In genomic region chr2:189581354-189582139, GRCh38 we compare ENCODE assay signal across 8 cellular contexts. TPM values are rescaled to one million over a fixed set of nuclear protein-coding genes. Genes with fewer than 3 reads are reported as not detected.
DNase-seq lines count a peak whose midpoint lies in the region; ATAC-seq and TF ChIP-seq lines count a peak whose summit lies in the region.

No MANE protein-coding gene starts in this region.

- no peak overlapping the region for H3K23ac ChIP-seq in H9 (ENCODE audit: insufficient read length, low read depth, low read length)

- TF ChIP-seq CTCF in BE2C (IDR thresholded peaks at IDR 0.05; ENCODE audit: low read depth, low read length) (no peak), H9 (conservative IDR thresholded peaks at IDR 0.05) (no peak; the same call in 2 of the 3 replicates), gastroesophageal sphincter (IDR thresholded peaks at IDR 0.05) (no peak), osteoblast (IDR thresholded peaks at IDR 0.05; ENCODE audit: extremely low read depth, low read depth, low read length) (no peak)

- H2BK20ac ChIP-seq in H9 (ENCODE audit: low read depth, low read length, poor library complexity, severe bottlenecking): no peak overlapping the region

- H2AFZ ChIP-seq in H9 (ENCODE audit: low read length): no peak overlapping the region
- peak overlapping the region; percentile 92 for H2AFZ ChIP-seq in osteoblast (ENCODE audit: low read length)

- H3K4ac ChIP-seq in H9 (ENCODE audit: low read depth, low read length): no peak overlapping the region

- H3T11ph ChIP-seq in H9 (ENCODE audit: low read length): no peak overlapping the region

- H3K4me3 ChIP-seq in BE2C (ENCODE audit: low read depth, low read length) (peak overlapping the region; percentile 69), gastroesophageal sphincter (peak overlapping the region; percentile 66 to 89), osteoblast (ENCODE audit: insufficient read depth, low read length) (peak overlapping the region; percentile 70)

- peaks cover 98% of the 10 kb centered on the region for H3K27me3 Mint-ChIP-seq in H9 (ENCODE audit: low read depth)
- peaks cover 4% of the 10 kb centered on the region for H3K27me3 Mint-ChIP-seq in activated CD4-positive, alpha-beta memory T cell treated with anti-CD3 and anti-CD28 coated beads for 36 hours

- no CpG with 5 or more reads among the region's 22 CpGs for WGBS in H9 (ENCODE audit: extremely low coverage, insufficient read length, low lambda C conversion rate)
- 27 to 35% methylated on average over 13 to 14 of the region's 22 CpGs for WGBS in gastroesophageal sphincter (ENCODE audit: low coverage in 1 of 2), 2 donors

- no peaks in the 10 kb centered on the region for H3K9me3 ChIP-seq in BE2C
- no peaks in the 10 kb centered on the region for H3K9me3 ChIP-seq in H9 (ENCODE audit: control insufficient read depth, low read depth, low read length)
- H3K9me3 ChIP-seq in gastroesophageal sphincter: no peaks in the 10 kb centered on the region
- H3K9me3 ChIP-seq in osteoblast (ENCODE audit: low read depth, low read length): no peaks in the 10 kb centered on the region

- H3K23me2 ChIP-seq in H9 (ENCODE audit: insufficient read length, low read depth, low read length, poor library complexity, severe bottlenecking): no peaks in the 10 kb centered on the region

- H3K27ac Mint-ChIP-seq in H9: no peak overlapping the region
- peak overlapping the region; percentile 39 for H3K27ac Mint-ChIP-seq in activated CD4-positive, alpha-beta memory T cell treated with anti-CD3 and anti-CD28 coated beads for 36 hours

- no peak for TF ChIP-seq POLR2A in gastroesophageal sphincter (IDR thresholded peaks at IDR 0.05)

- peaks cover 18 to 20% of the 10 kb centered on the region in 2 experiments for H3K4me1 Mint-ChIP-seq in H9
- H3K4me1 Mint-ChIP-seq in activated CD4-positive, alpha-beta memory T cell treated with anti-CD3 and anti-CD28 coated beads for 36 hours (ENCODE audit: low read depth): peaks cover 36% of the 10 kb centered on the region

- no peak overlapping the region for H3K14ac ChIP-seq in H9 (ENCODE audit: insufficient read depth, low read length)

- peak overlapping the region; percentile 59 to 78 for H3K4me3 Mint-ChIP-seq in H9
- peak overlapping the region; percentile 83 for H3K4me3 Mint-ChIP-seq in activated CD4-positive, alpha-beta memory T cell treated with anti-CD3 and anti-CD28 coated beads for 36 hours

- H2BK15ac ChIP-seq in H9 (ENCODE audit: low read depth, low read length): no peak overlapping the region

- H3K27ac ChIP-seq in H9 (ENCODE audit: insufficient read length, low read depth, low read length) (no peak overlapping the region), gastroesophageal sphincter (peak overlapping the region; percentile 68 to 92 (median 89)), osteoblast (ENCODE audit: low read depth, low read length) (no peak overlapping the region)

- H2BK5ac ChIP-seq in H9 (ENCODE audit: insufficient read length, low read length): no peak overlapping the region

- TF ChIP-seq EP300 in gastroesophageal sphincter (IDR thresholded peaks at IDR 0.05): no peak

- no peak overlapping the region for H4K5ac ChIP-seq in H9 (ENCODE audit: insufficient read length, low read depth, low read length)

- peak; percentile 16 for ATAC-seq in gastroesophageal sphincter

- H3K79me1 ChIP-seq in H9 (ENCODE audit: insufficient read depth, low read depth, low read length, poor library complexity, severe bottlenecking): no peaks in the 10 kb centered on the region

- peak overlapping the region; percentile 44 for H3K4me2 ChIP-seq in H9 (ENCODE audit: insufficient read depth, insufficient read length, low read length)
- peak overlapping the region; percentile 82 for H3K4me2 ChIP-seq in osteoblast (ENCODE audit: insufficient read depth, low read length)

- H3K36me3 Mint-ChIP-seq in H9 (ENCODE audit: insufficient read depth in 1 of 3, low read depth in 3 of 3): no peaks in the 10 kb centered on the region
- no peaks in the 10 kb centered on the region for H3K36me3 Mint-ChIP-seq in activated CD4-positive, alpha-beta memory T cell treated with anti-CD3 and anti-CD28 coated beads for 36 hours

- DNase-seq in BE2C (no peak), H9 (peak; percentile 66), osteoblast (ENCODE audit: insufficient read length, low spot score, missing footprints) (peak; percentile 56), NCI-H526 treated with DMSO at 0.1 percent for 48 hours (lab: John Stamatoyannopoulos, UW) (no peak), dermis blood vessel endothelial cell (no peak), cerebellar nuclear complex (lab: John Stamatoyannopoulos, UW) (no peak)
- peak; percentile 26 for DNase-seq in activated CD4-positive, alpha-beta memory T cell treated with anti-CD3 and anti-CD28 coated beads for 36 hours

- H3K4me1 ChIP-seq in BE2C (no peaks in the 10 kb centered on the region), H9 (ENCODE audit: insufficient read depth, low read length) (no peaks in the 10 kb centered on the region), gastroesophageal sphincter (peaks cover 0 to 48% (median 14%) of the 10 kb centered on the region in 3 donors), osteoblast (ENCODE audit: insufficient read depth, low read length) (peaks cover 8% of the 10 kb centered on the region)

- H3K56ac ChIP-seq in H9 (ENCODE audit: insufficient read length, low read depth, low read length): no peak overlapping the region

- H3K9ac ChIP-seq in H9 (ENCODE audit: extremely low read depth, insufficient read length, low read length): no peak overlapping the region

- H4K91ac ChIP-seq in H9 (ENCODE audit: insufficient read length, low read depth, low read length): no peak overlapping the region

- H4K20me1 ChIP-seq in H9 (ENCODE audit: control insufficient read depth, insufficient read depth, insufficient read length) (no peaks in the 10 kb centered on the region), osteoblast (ENCODE audit: insufficient read depth, low read length) (no peaks in the 10 kb centered on the region)

- no peaks in the 10 kb centered on the region for H3K36me3 ChIP-seq in BE2C
- no peaks in the 10 kb centered on the region for H3K36me3 ChIP-seq in gastroesophageal sphincter
- no peaks in the 10 kb centered on the region for H3K36me3 ChIP-seq in osteoblast (ENCODE audit: insufficient read depth, low read length)

- CTCF ChIA-PET in activated CD4-positive, alpha-beta memory T cell treated with anti-CD3 and anti-CD28 coated beads for 36 hours (lab: Charles Lee): interaction anchor here (1.0 to 1.6 kb wide), 2 partner anchors 51 to 81 kb away, joined by 4 to 5 read pairs; no protein-coding TSS in a partner anchor

- no peaks in the 10 kb centered on the region for H3K27me3 ChIP-seq in BE2C
- H3K27me3 ChIP-seq in H9 (ENCODE audit: insufficient read depth, low read length): peaks cover 57% of the 10 kb centered on the region
- H3K27me3 ChIP-seq in gastroesophageal sphincter: no peaks in the 10 kb centered on the region
- peaks cover 74% of the 10 kb centered on the region for H3K27me3 ChIP-seq in osteoblast (ENCODE audit: insufficient read depth, low read length)

- H2AK5ac ChIP-seq in H9 (ENCODE audit: insufficient read length, low read length): no peak overlapping the region

- no peaks in the 10 kb centered on the region for H3K79me2 ChIP-seq in H9 (ENCODE audit: insufficient read depth, low read length)
- H3K79me2 ChIP-seq in osteoblast (ENCODE audit: insufficient read depth, low read length): no peaks in the 10 kb centered on the region

- H3K18ac ChIP-seq in H9 (ENCODE audit: insufficient read length, low read depth, low read length): no peak overlapping the region

- H2BK120ac ChIP-seq in H9 (ENCODE audit: low read depth, low read length, poor library complexity, severe bottlenecking): no peak overlapping the region

- no peaks in the 10 kb centered on the region; a peak in 2 of 5 replicates for H3K9me3 Mint-ChIP-seq in H9
- no peaks in the 10 kb centered on the region for H3K9me3 Mint-ChIP-seq in activated CD4-positive, alpha-beta memory T cell treated with anti-CD3 and anti-CD28 coated beads for 36 hours

- intact Hi-C loops in activated CD4-positive, alpha-beta memory T cell treated with anti-CD3 and anti-CD28 coated beads for 36 hours (cut with micrococcal nuclease): loop anchor here (2.0 to 10.0 kb wide), 4 partner anchors 61 to 277 kb away; no protein-coding TSS in a partner anchor

- H2BK12ac ChIP-seq in H9 (ENCODE audit: insufficient read length, low read depth, low read length): no peak overlapping the region

- no peak overlapping the region for H4K8ac ChIP-seq in H9 (replicated peaks; ENCODE audit: insufficient read length, low read depth, low read length)

- POLR2A ChIA-PET in activated CD4-positive, alpha-beta memory T cell treated with anti-CD3 and anti-CD28 coated beads for 36 hours (lab: Charles Lee): interaction anchor here (1.6 kb wide), 1 partner anchor 11 kb away, joined by 4 read pairs; no protein-coding TSS in a partner anchor

RNA-seq across cellular contexts. Expression of gene SLC40A1, which starts 1.0 kb away (rescaled TPM):
- 0.71 TPM for polyA plus RNA-seq in BE2C (2012; ENCODE audit: insufficient read depth, insufficient read length, low read depth)
- total RNA-seq in H9 (2021): not detected in 2 replicates
- total RNA-seq in activated CD4-positive, alpha-beta memory T cell treated with anti-CD3 and anti-CD28 coated beads for 36 hours: 1 to 10 TPM; 4.7 to 4.8 TPM
- total RNA-seq in gastroesophageal sphincter: 10 to 100 TPM; 32.1 to 96.3 (median 57.2) TPM
- 10.9 and 13.6 TPM in 2 replicates for total RNA-seq in osteoblast
- total RNA-seq in dermis blood vessel endothelial cell: 98.0 and 113 TPM in 2 replicates

Comparison
In these comparisons a context has a peak if more than half of its experiments do, and no peak if none do; other contexts are left out.
1. DNase-seq: peak in H9 (single experiment), activated CD4-positive, alpha-beta memory T cell treated with anti-CD3 and anti-CD28 coated beads for 36 hours (single experiment) and osteoblast (single experiment); none in BE2C (single experiment), NCI-H526 treated with DMSO at 0.1 percent for 48 hours (single experiment), dermis blood vessel endothelial cell (single experiment) and cerebellar nuclear complex (0 of 2).
2. H3K27ac ChIP-seq: peak in gastroesophageal sphincter (4 of 4); none in H9 (single experiment) and osteoblast (single experiment).
3. Peak in every context shown above with its lines, with median percentiles within 50 percentile points of each other: H3K4me3 ChIP-seq.